In the genomic region with DNA sequence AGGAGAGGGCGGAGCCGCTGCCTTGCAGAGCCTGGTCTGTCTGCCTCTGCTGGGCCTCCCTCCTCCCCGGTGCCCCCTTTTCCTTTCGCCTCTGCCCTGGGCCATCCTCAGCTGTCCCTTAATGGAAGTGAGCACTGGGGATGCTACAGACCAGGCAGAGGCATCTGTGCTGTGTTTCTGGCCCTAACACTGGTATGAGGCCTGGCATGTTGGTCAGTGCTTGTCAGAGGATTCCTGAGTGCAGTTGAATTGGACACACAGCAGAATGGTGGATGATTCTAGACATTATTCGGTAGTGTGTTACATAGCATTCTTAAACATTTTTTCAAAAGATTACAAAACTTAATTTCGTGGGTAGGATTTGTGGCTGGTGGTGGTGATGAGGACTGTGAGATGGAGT, we compare ENCODE assay signal across 29 cellular contexts.
DNase-seq lines count a peak whose midpoint lies in the region; ATAC-seq and TF ChIP-seq lines count a peak whose summit lies in the region.
"Had no signal": no experiment of that assay in that cellular context is flagged by ENCODE, and none has a peak within 500 bp of the region (broad histone marks: within the 10 kb centered on the region; RNA-seq: fewer than 3 reads in every experiment).

No MANE protein-coding gene starts in this region.

- peaks cover 22 to 30% of the 10 kb centered on the region in 2 donors for H3K36me3 Mint-ChIP-seq in activated T-cell treated with anti-CD3 and anti-CD28 coated beads, Interleukin-2, amount 50 U/mL, for 72 hours (ENCODE audit: insufficient read depth in 2 of 2)
- peaks cover 21 to 24% (median 21%) of the 10 kb centered on the region in 3 donors for H3K36me3 Mint-ChIP-seq in immature natural killer cell
- H3K36me3 Mint-ChIP-seq in type B pancreatic cell = peaks cover 20% of the 10 kb centered on the region

- H3K4me1 Mint-ChIP-seq in activated T-cell treated with anti-CD3 and anti-CD28 coated beads, Interleukin-2, amount 50 U/mL, for 72 hours (ENCODE audit: low read depth) = peaks cover 41% of the 10 kb centered on the region
- H3K4me1 Mint-ChIP-seq in immature natural killer cell (peaks cover 71 to 80% of the 10 kb centered on the region in 2 donors), type B pancreatic cell (ENCODE audit: unreplicated experiment) (peaks cover 4% of the 10 kb centered on the region)

- no peak for DNase-seq in activated T-cell treated with anti-CD3 and anti-CD28 coated beads, Interleukin-2, amount 50 U/mL, for 72 hours
- DNase-seq in activated T-cell treated with anti-CD3 and anti-CD28 coated beads, Interleukin-2, amount 50 U/mL, for 1 hour = no peak
- DNase-seq in immature natural killer cell (no peak), type B pancreatic cell (ENCODE audit: extremely low spot score, unreplicated experiment) (no peak), NOMO-1 treated with DMSO at 0.1 percent for 48 hours (lab: John Stamatoyannopoulos, UW; ENCODE audit: unreplicated experiment) (no peak), H4 (ENCODE audit: low spot score) (no peak)
- DNase-seq: activated CD4-positive, alpha-beta T cell treated with anti-CD3 and anti-CD28 coated beads for 4 hours; caudate nucleus; dermis blood vessel endothelial cell; HFFc6; left ventricle myocardium inferior; MM.1S; NCI-H1417; NCI-H2081 treated with DMSO at 0.1 percent for 48 hours; NCI-H82; PC-3; posterior cingulate gyrus; right lobe of liver; SIG-M5; stimulated activated CD4-positive, alpha-beta T cell treated with anti-CD3 and anti-CD28 coated beads, Interleukin-15, amount 100 ng/mL, for 24 hours; T-helper 1 cell; transverse colon had no signal

- no peak for ATAC-seq in activated T-cell treated with anti-CD3 and anti-CD28 coated beads, Interleukin-2, amount 50 U/mL, for 72 hours (replicated peaks in 1 of 2)
- ATAC-seq in SK-N-SH treated with all-trans-retinoic acid at 6 μM for 48 hours (peak; percentile 56), HG02852 (IDR thresholded peaks at IDR 0.05; ENCODE audit: unreplicated experiment) (no peak)
- ATAC-seq: A549; activated naive CD4-positive, alpha-beta T cell treated with anti-CD3 and anti-CD28 coated beads, Interleukin-2, amount 50 U/mL, for 72 hours; K562; PC-3; right lobe of liver had no signal

- H3K4me3 Mint-ChIP-seq in activated T-cell treated with anti-CD3 and anti-CD28 coated beads, Interleukin-2, amount 50 U/mL, for 72 hours = no peak overlapping the region
- H3K4me3 Mint-ChIP-seq in immature natural killer cell (peak overlapping the region in 3 of 5 donors; percentile 4 to 53 (median 29)), type B pancreatic cell (no peak overlapping the region)
- H3K4me3 Mint-ChIP-seq: activated T-helper 1 cell treated with anti-CD3 and anti-CD28 coated beads, Interleukin-12 subunit alpha, Interleukin-12 subunit beta, Interleukin-2, Interleukin-4 antibody, amounts not matched to agents 30 ng/mL and 10 ng/mL and 1 ng/mL, durations not matched to agents 14 hours and 24 hours and 36 hours; HFFc6; neural progenitor cell had no signal

- H3K27ac Mint-ChIP-seq in activated T-cell treated with anti-CD3 and anti-CD28 coated beads, Interleukin-2, amount 50 U/mL, for 72 hours = peak overlapping the region; percentile 83
- peak overlapping the region in 3 of 6 donors; percentile 4 to 40 (median 40) for H3K27ac Mint-ChIP-seq in immature natural killer cell
- H3K27ac Mint-ChIP-seq in type B pancreatic cell = peak overlapping the region; percentile 19
- H3K27ac Mint-ChIP-seq: activated T-helper 1 cell treated with anti-CD3 and anti-CD28 coated beads, Interleukin-12 subunit alpha, Interleukin-12 subunit beta, Interleukin-2, Interleukin-4 antibody, amounts not matched to agents 30 ng/mL and 10 ng/mL and 1 ng/mL, durations not matched to agents 14 hours and 24 hours and 36 hours; HFFc6; neural progenitor cell had no signal

- H3K9me3 Mint-ChIP-seq in activated T-cell treated with anti-CD3 and anti-CD28 coated beads, Interleukin-2, amount 50 U/mL, for 72 hours = peaks cover 7 to 12% of the 10 kb centered on the region in 2 donors
- H3K9me3 Mint-ChIP-seq in immature natural killer cell (peaks cover 4 to 12% (median 7%) of the 10 kb centered on the region in 6 donors), type B pancreatic cell (peaks cover 6% of the 10 kb centered on the region)

- no peaks in the 10 kb centered on the region for H3K27me3 Mint-ChIP-seq in activated T-cell treated with anti-CD3 and anti-CD28 coated beads, Interleukin-2, amount 50 U/mL, for 72 hours (ENCODE audit: low read depth)
- H3K27me3 Mint-ChIP-seq in immature natural killer cell (ENCODE audit: low read depth in 3 of 3) = peaks cover 0 to 10% (median 2%) of the 10 kb centered on the region in 3 donors
- no peaks in the 10 kb centered on the region for H3K27me3 Mint-ChIP-seq in type B pancreatic cell

- TF ChIP-seq CTCF in type B pancreatic cell (conservative IDR thresholded peaks at IDR 0.05) = no peak

TF ChIP-seq in SK-N-SH treated with all-trans-retinoic acid at 6 μM for 48 hours, 23 proteins besides CTCF, POLR2A, EP300 and RAD21:
- TF ChIP-seq OSR1 (CRISPR knock-in tag; IDR thresholded peaks at IDR 0.05) = no peak
- TF ChIP-seq, protein P1, sequence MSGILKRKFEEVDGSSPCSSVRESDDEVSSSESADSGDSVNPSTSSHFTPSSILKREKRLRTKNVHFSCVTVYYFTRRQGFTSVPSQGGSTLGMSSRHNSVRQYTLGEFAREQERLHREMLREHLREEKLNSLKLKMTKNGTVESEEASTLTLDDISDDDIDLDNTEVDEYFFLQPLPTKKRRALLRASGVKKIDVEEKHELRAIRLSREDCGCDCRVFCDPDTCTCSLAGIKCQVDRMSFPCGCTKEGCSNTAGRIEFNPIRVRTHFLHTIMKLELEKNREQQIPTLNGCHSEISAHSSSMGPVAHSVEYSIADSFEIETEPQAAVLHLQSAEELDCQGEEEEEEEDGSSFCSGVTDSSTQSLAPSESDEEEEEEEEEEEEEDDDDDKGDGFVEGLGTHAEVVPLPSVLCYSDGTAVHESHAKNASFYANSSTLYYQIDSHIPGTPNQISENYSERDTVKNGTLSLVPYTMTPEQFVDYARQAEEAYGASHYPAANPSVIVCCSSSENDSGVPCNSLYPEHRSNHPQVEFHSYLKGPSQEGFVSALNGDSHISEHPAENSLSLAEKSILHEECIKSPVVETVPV (CRISPR knock-in tag; IDR thresholded peaks at IDR 0.05) = no peak
- no peak for TF ChIP-seq SNAI2 (CRISPR knock-in tag; IDR thresholded peaks at IDR 0.05)
- TF ChIP-seq ZFP30 (CRISPR knock-in tag; IDR thresholded peaks at IDR 0.05) = no peak
- no peak for TF ChIP-seq ZNF565 (CRISPR knock-in tag; conservative IDR thresholded peaks at IDR 0.05; ENCODE audit: low read depth)
- TF ChIP-seq, protein P2, sequence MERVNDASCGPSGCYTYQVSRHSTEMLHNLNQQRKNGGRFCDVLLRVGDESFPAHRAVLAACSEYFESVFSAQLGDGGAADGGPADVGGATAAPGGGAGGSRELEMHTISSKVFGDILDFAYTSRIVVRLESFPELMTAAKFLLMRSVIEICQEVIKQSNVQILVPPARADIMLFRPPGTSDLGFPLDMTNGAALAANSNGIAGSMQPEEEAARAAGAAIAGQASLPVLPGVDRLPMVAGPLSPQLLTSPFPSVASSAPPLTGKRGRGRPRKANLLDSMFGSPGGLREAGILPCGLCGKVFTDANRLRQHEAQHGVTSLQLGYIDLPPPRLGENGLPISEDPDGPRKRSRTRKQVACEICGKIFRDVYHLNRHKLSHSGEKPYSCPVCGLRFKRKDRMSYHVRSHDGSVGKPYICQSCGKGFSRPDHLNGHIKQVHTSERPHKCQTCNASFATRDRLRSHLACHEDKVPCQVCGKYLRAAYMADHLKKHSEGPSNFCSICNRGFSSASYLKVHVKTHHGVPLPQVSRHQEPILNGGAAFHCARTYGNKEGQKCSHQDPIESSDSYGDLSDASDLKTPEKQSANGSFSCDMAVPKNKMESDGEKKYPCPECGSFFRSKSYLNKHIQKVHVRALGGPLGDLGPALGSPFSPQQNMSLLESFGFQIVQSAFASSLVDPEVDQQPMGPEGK (CRISPR knock-in tag; IDR thresholded peaks at IDR 0.05; ENCODE audit: borderline replicate concordance) = no peak
- TF ChIP-seq ZC3H10 (CRISPR knock-in tag; IDR thresholded peaks at IDR 0.05) = no peak
- TF ChIP-seq BACH2 (CRISPR knock-in tag; IDR thresholded peaks at IDR 0.05; ENCODE audit: borderline replicate concordance) = no peak
- TF ChIP-seq, protein P3, sequence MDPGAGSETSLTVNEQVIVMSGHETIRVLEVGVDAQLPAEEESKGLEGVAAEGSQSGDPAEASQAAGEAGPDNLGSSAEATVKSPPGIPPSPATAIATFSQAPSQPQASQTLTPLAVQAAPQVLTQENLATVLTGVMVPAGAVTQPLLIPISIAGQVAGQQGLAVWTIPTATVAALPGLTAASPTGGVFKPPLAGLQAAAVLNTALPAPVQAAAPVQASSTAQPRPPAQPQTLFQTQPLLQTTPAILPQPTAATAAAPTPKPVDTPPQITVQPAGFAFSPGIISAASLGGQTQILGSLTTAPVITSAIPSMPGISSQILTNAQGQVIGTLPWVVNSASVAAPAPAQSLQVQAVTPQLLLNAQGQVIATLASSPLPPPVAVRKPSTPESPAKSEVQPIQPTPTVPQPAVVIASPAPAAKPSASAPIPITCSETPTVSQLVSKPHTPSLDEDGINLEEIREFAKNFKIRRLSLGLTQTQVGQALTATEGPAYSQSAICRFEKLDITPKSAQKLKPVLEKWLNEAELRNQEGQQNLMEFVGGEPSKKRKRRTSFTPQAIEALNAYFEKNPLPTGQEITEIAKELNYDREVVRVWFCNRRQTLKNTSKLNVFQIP (CRISPR knock-in tag; IDR thresholded peaks at IDR 0.05; ENCODE audit: borderline replicate concordance, low read depth) = no peak

Comparison
In these comparisons a context has a peak if more than half of its experiments do, and no peak if none do; other contexts are left out.
1. H3K4me3 Mint-ChIP-seq: peak in immature natural killer cell (3 of 5); none in activated T-cell treated with anti-CD3 and anti-CD28 coated beads, Interleukin-2, amount 50 U/mL, for 72 hours (0 of 2) and type B pancreatic cell (single experiment).